Comparison of ENCODE assay signal across 15 cellular contexts in genomic region chr10:1061930-1062769, GRCh38. TPM values are rescaled to one million over a fixed set of nuclear protein-coding genes. Genes with fewer than 3 reads are reported as not detected.
DNase-seq lines count a peak whose midpoint lies in the region; ATAC-seq and TF ChIP-seq lines count a peak whose summit lies in the region.
"Had no signal": no experiment of that assay in that cellular context is flagged by ENCODE, and none has a peak within 500 bp of the region (broad histone marks: within the 10 kb centered on the region; RNA-seq: fewer than 3 reads in every experiment).

No MANE protein-coding gene starts in this region.

- H3K4me3 Mint-ChIP-seq in brain (peak overlapping the region in 1 of 5 experiments; percentile 19), mesothelial cell of epicardium (no peak overlapping the region)

- peaks cover 3% of the 10 kb centered on the region for H3K27me3 Mint-ChIP-seq in brain
- H3K27me3 Mint-ChIP-seq in mesothelial cell of epicardium (ENCODE audit: low read depth): no peaks in the 10 kb centered on the region
- H3K27me3 Mint-ChIP-seq: type B pancreatic cell had no signal

- H3K27me3 ChIP-seq in SK-N-SH (ENCODE audit: insufficient read depth): no peaks in the 10 kb centered on the region
- H3K27me3 ChIP-seq: breast epithelium, esophagus squamous epithelium had no signal

- no peak overlapping the region for H3K4me3 ChIP-seq in SK-N-SH (ENCODE audit: low read depth in 2 of 2, low read length in 1 of 2)
- H3K4me3 ChIP-seq: breast epithelium, esophagus squamous epithelium had no signal

- TF ChIP-seq RAD21 in SK-N-SH (IDR thresholded peaks at IDR 0.05; ENCODE audit: low read length): no peak

- H3K4me2 ChIP-seq in SK-N-SH: no peak overlapping the region

- peak overlapping the region in 4 of 5 experiments; percentile 2 to 38 (median 28) for H3K27ac Mint-ChIP-seq in brain
- peak overlapping the region; percentile 47 for H3K27ac Mint-ChIP-seq in mesothelial cell of epicardium
- H3K27ac Mint-ChIP-seq: type B pancreatic cell had no signal

- POLR2A ChIA-PET in SK-N-SH (lab: Yijun Ruan, JAX): no interaction called here
- POLR2A ChIA-PET in GM10248 (lab: Yijun Ruan, JAX): no interaction called here

- H3F3A ChIP-seq in SK-N-SH (replicated peaks; ENCODE audit: insufficient read depth): no peaks in the 10 kb centered on the region

- no peak for TF ChIP-seq EP300 in SK-N-SH (IDR thresholded peaks at IDR 0.05; ENCODE audit: borderline replicate concordance in 1 of 2, low read depth in 1 of 2, low read length in 1 of 2)

- H4K20me1 ChIP-seq in SK-N-SH (ENCODE audit: insufficient read depth): peaks cover 10% of the 10 kb centered on the region; the same call in 1 of the 2 replicates

- H3K79me2 ChIP-seq in SK-N-SH (ENCODE audit: insufficient read depth): peaks cover 83% of the 10 kb centered on the region

- H3K9ac ChIP-seq in SK-N-SH: no peak overlapping the region

- peaks cover 7 to 10% of the 10 kb centered on the region in 2 experiments for H3K36me3 ChIP-seq in SK-N-SH (replicated peaks in 1 of 2; ENCODE audit: control insufficient read depth in 1 of 2, insufficient read depth in 2 of 2, low read length in 1 of 2)
- H3K36me3 ChIP-seq: breast epithelium had no signal

- ATAC-seq in SK-N-SH treated with all-trans-retinoic acid at 6 μM for 48 hours: no peak
- no peak for ATAC-seq in HG03175 (IDR thresholded peaks at IDR 0.05; ENCODE audit: unreplicated experiment)
- ATAC-seq in HG03565 (IDR thresholded peaks at IDR 0.05; ENCODE audit: unreplicated experiment): no peak

- WGBS in SK-N-SH (ENCODE audit: low lambda C conversion rate): 96% methylated on average over 7 of the region's 7 CpGs

- H3K4me1 Mint-ChIP-seq in brain: peaks cover 47% of the 10 kb centered on the region
- peaks cover 21% of the 10 kb centered on the region for H3K4me1 Mint-ChIP-seq in mesothelial cell of epicardium

- DNase-seq in SK-N-SH (no peak), HT1080 (ENCODE audit: low read depth) (peak; percentile 68), mesothelial cell of epicardium (ENCODE audit: low spot score in 2 of 2, unreplicated experiment in 2 of 2) (no peak), GM10248 (ENCODE audit: extremely low spot score) (no peak)
- DNase-seq: activated CD4-positive, alpha-beta T cell treated with anti-CD3 and anti-CD28 coated beads, Interleukin-2, amount 50 U/mL, for 1 hour; esophagus squamous epithelium; Karpas-422; NCI-H2081 had no signal

- H2AFZ ChIP-seq in SK-N-SH (ENCODE audit: low read depth): no peak overlapping the region

- peaks cover 0 to 7% of the 10 kb centered on the region in 2 experiments; a peak in 3 of 4 replicates for H3K4me1 ChIP-seq in SK-N-SH (ENCODE audit: control insufficient read depth in 1 of 2, insufficient read depth in 2 of 2, low read depth in 1 of 2, low read length in 1 of 2)
- H3K4me1 ChIP-seq: breast epithelium had no signal

- CTCF ChIA-PET in SK-N-SH (lab: Yijun Ruan, JAX) (no interaction called here), GM10248 (lab: Yijun Ruan, JAX) (interaction anchor here (1.4 kb wide), 1 partner anchor 11 kb away, joined by 4 read pairs; no protein-coding TSS in a partner anchor)

- H3K27ac ChIP-seq in SK-N-SH (ENCODE audit: low read depth in 2 of 2, low read length in 1 of 2): no peak overlapping the region
- H3K27ac ChIP-seq: 22Rv1, breast epithelium had no signal

- H3K9me2 ChIP-seq in SK-N-SH: no peaks in the 10 kb centered on the region

- H3K9me3 ChIP-seq in SK-N-SH: no peaks in the 10 kb centered on the region
- H3K9me3 ChIP-seq: breast epithelium, esophagus squamous epithelium had no signal

- H3K9me3 Mint-ChIP-seq in brain (no peaks in the 10 kb centered on the region), mesothelial cell of epicardium (peaks cover 3% of the 10 kb centered on the region)
- H3K9me3 Mint-ChIP-seq: type B pancreatic cell had no signal

- H3K36me3 Mint-ChIP-seq in brain: peaks cover 15% of the 10 kb centered on the region
- H3K36me3 Mint-ChIP-seq in mesothelial cell of epicardium: peaks cover 6% of the 10 kb centered on the region

- TF ChIP-seq CTCF in SK-N-SH (IDR thresholded peaks at IDR 0.05) (no peak), brain (conservative IDR thresholded peaks at IDR 0.05) (no peak), mesothelial cell of epicardium (IDR thresholded peaks at IDR 0.05; ENCODE audit: unreplicated experiment) (no peak), GM10248 (IDR thresholded peaks at IDR 0.05; ENCODE audit: control extremely low read depth, extremely low read depth, low read depth, missing control alignments) (no peak)

TF ChIP-seq in SK-N-SH, 30 proteins besides CTCF, POLR2A, EP300 and RAD21:
- TF ChIP-seq RXRA (IDR thresholded peaks at IDR 0.05; ENCODE audit: borderline replicate concordance, low read depth) (no peak), NFIC (IDR thresholded peaks at IDR 0.05; ENCODE audit: borderline replicate concordance) (peak; percentile 57), GABPA (IDR thresholded peaks at IDR 0.05; ENCODE audit: low read depth) (no peak), TAF1 (IDR thresholded peaks at IDR 0.05; ENCODE audit: borderline replicate concordance, low read depth, low read length) (no peak), TEAD4 (IDR thresholded peaks at IDR 0.05; ENCODE audit: borderline replicate concordance, insufficient read depth) (no peak)

TF ChIP-seq in SK-N-SH treated with all-trans-retinoic acid at 6 μM for 48 hours, 23 proteins besides CTCF, POLR2A, EP300 and RAD21 (continues in another document):
- TF ChIP-seq TOX (CRISPR knock-in tag; IDR thresholded peaks at IDR 0.05; ENCODE audit: borderline replicate concordance) (no peak), ZC3H10 (CRISPR knock-in tag; IDR thresholded peaks at IDR 0.05) (no peak), GLIS3 (CRISPR knock-in tag; IDR thresholded peaks at IDR 0.05) (no peak), BACH2 (CRISPR knock-in tag; IDR thresholded peaks at IDR 0.05; ENCODE audit: borderline replicate concordance) (no peak), ZNF565 (CRISPR knock-in tag; conservative IDR thresholded peaks at IDR 0.05; ENCODE audit: low read depth) (no peak), PPARA (CRISPR knock-in tag; IDR thresholded peaks at IDR 0.05; ENCODE audit: borderline replicate concordance) (no peak), CSRNP3 (CRISPR knock-in tag; IDR thresholded peaks at IDR 0.05) (no peak), ARNTL (CRISPR knock-in tag; IDR thresholded peaks at IDR 0.05; ENCODE audit: borderline replicate concordance, low read depth) (no peak), ESRRG (CRISPR knock-in tag; IDR thresholded peaks at IDR 0.05) (no peak), ZNF8 (CRISPR knock-in tag; IDR thresholded peaks at IDR 0.05) (no peak)

RNA-seq across cellular contexts. Expression of gene WDR37, which starts 6.0 kb away (rescaled TPM):
- polyA plus RNA-seq in SK-N-SH (2012; rRNA removed) (11.9 and 13.4 TPM in 2 replicates), brain (ENCODE audit: insufficient read depth, low read depth, low replicate concordance) (7.2 TPM)
- polyA plus RNA-seq in SK-N-SH (2012; cell fraction: cytosol; rRNA removed): 9.4 and 10.7 TPM in 2 replicates
- 23.5 and 27.6 TPM in 2 replicates for polyA plus RNA-seq in SK-N-SH (2012; cell fraction: nucleus; rRNA removed)
- 15.4 TPM in 2 replicates for total RNA-seq in HT1080 (2014; rRNA removed; shearing (Covaris generic))
- 11.5 and 13.9 TPM in 2 replicates for polyA plus RNA-seq in HT1080 (2015; cell fraction: cytosol; rRNA removed)
- polyA plus RNA-seq in HT1080 (2015; cell fraction: nucleus; rRNA removed): 25.0 and 28.9 TPM in 2 replicates
- total RNA-seq in mesothelial cell of epicardium: 20.3 to 21.1 TPM (median 20.8 TPM) in 3 replicates

RNA-seq across cellular contexts. Expression of gene IDI1, which starts 13.2 kb away (rescaled TPM):
- polyA plus RNA-seq in SK-N-SH (2012; rRNA removed) (15.9 and 19.6 TPM in 2 replicates), brain (ENCODE audit: insufficient read depth, low read depth, low replicate concordance) (34.8 TPM)
- 19.1 and 24.8 TPM in 2 replicates for polyA plus RNA-seq in SK-N-SH (2012; cell fraction: cytosol; rRNA removed)
- polyA plus RNA-seq in SK-N-SH (2012; cell fraction: nucleus; rRNA removed): 25.6 and 42.1 TPM in 2 replicates
- 113 and 125 TPM in 2 replicates for total RNA-seq in HT1080 (2014; rRNA removed; shearing (Covaris generic))
- 72.7 and 79.1 TPM in 2 replicates for polyA plus RNA-seq in HT1080 (2015; cell fraction: cytosol; rRNA removed)
- polyA plus RNA-seq in HT1080 (2015; cell fraction: nucleus; rRNA removed): 75.0 and 84.0 TPM in 2 replicates
- total RNA-seq in mesothelial cell of epicardium: 41.4 to 47.6 TPM (median 42.9 TPM) in 3 replicates

RNA-seq across cellular contexts. Expression of gene IDI2, which starts 36.5 kb away (rescaled TPM):
- polyA plus RNA-seq in SK-N-SH (2012; rRNA removed) (not detected in 2 replicates), brain (ENCODE audit: insufficient read depth, low read depth, low replicate concordance) (not detected)
- not detected in 2 replicates for polyA plus RNA-seq in SK-N-SH (2012; cell fraction: cytosol; rRNA removed)
- not detected in 2 replicates for polyA plus RNA-seq in SK-N-SH (2012; cell fraction: nucleus; rRNA removed)
- not detected in 2 replicates for total RNA-seq in HT1080 (2014; rRNA removed; shearing (Covaris generic))
- not detected in 2 replicates for polyA plus RNA-seq in HT1080 (2015; cell fraction: cytosol; rRNA removed)
- polyA plus RNA-seq in HT1080 (2015; cell fraction: nucleus; rRNA removed): not detected in 2 replicates
- not detected in 3 replicates for total RNA-seq in mesothelial cell of epicardium
- total RNA-seq: breast epithelium, esophagus squamous epithelium had no signal
